15 cellular contexts compared by ENCODE assay signal in genomic region chr19:16877581-16877980, GRCh38. TPM values are rescaled to one million over a fixed set of nuclear protein-coding genes. Genes with fewer than 3 reads are reported as not detected.
DNase-seq lines count a peak whose midpoint lies in the region; ATAC-seq and TF ChIP-seq lines count a peak whose summit lies in the region.
"Had no signal": no experiment of that assay in that cellular context is flagged by ENCODE, and none has a peak within 500 bp of the region (broad histone marks: within the 10 kb centered on the region; RNA-seq: fewer than 3 reads in every experiment).

No MANE protein-coding gene starts in this region.

- peaks cover 36% of the 10 kb centered on the region for H3K36me3 Mint-ChIP-seq in stimulated activated effector memory CD8-positive, alpha-beta T cell treated with anti-CD3 and anti-CD28 coated beads, Interleukin-12 subunit alpha, Interleukin-12 subunit beta, amount 100 ng/mL, for 72 hours
- H3K36me3 Mint-ChIP-seq in CD4-positive, alpha-beta memory T cell = peaks cover 61 to 64% of the 10 kb centered on the region in 2 donors

- H3K27ac ChIP-seq in BLaER1 treated with 17β-estradiol and CSF1 and Interleukin-3, amounts not matched to agents 10 nM and 100 nM = peak overlapping the region in 9 of 11 experiments; percentile 29 to 91 (median 78); a peak in 18 of 22 replicates
- H3K27ac ChIP-seq in hepatocyte = no peak overlapping the region
- no peak overlapping the region for H3K27ac ChIP-seq in CD4-positive, alpha-beta memory T cell (ENCODE audit: low read depth, low read length)
- H3K27ac ChIP-seq: SJCRH30 had no signal

- H3K9me3 Mint-ChIP-seq in stimulated activated effector memory CD8-positive, alpha-beta T cell treated with anti-CD3 and anti-CD28 coated beads, Interleukin-12 subunit alpha, Interleukin-12 subunit beta, amount 100 ng/mL, for 72 hours = peaks cover 13% of the 10 kb centered on the region
- peaks cover 0 to 26% (median 17%) of the 10 kb centered on the region in 8 donors for H3K9me3 Mint-ChIP-seq in CD4-positive, alpha-beta memory T cell

- no peak overlapping the region for H3K27ac Mint-ChIP-seq in stimulated activated effector memory CD8-positive, alpha-beta T cell treated with anti-CD3 and anti-CD28 coated beads, Interleukin-12 subunit alpha, Interleukin-12 subunit beta, amount 100 ng/mL, for 72 hours
- H3K27ac Mint-ChIP-seq in CD4-positive, alpha-beta memory T cell = no peak overlapping the region
- H3K27ac Mint-ChIP-seq: HFFc6 had no signal

- H3K36me3 ChIP-seq in BLaER1 treated with 17β-estradiol and CSF1 and Interleukin-3, amounts not matched to agents 10 nM and 100 nM = peaks cover 70 to 87% (median 78%) of the 10 kb centered on the region in 11 experiments
- H3K36me3 ChIP-seq in hepatocyte (replicated peaks; ENCODE audit: insufficient read depth, low read depth) = no peaks in the 10 kb centered on the region
- H3K36me3 ChIP-seq in CD4-positive, alpha-beta memory T cell (ENCODE audit: insufficient read depth, low read length) = peaks cover 22% of the 10 kb centered on the region

- no peak overlapping the region for H2AFZ ChIP-seq in hepatocyte

- peak overlapping the region in 6 of 10 experiments; percentile 3 to 31 (median 24); a peak in 4 of 20 replicates for H3K4me3 ChIP-seq in BLaER1 treated with 17β-estradiol and CSF1 and Interleukin-3, amounts not matched to agents 10 nM and 100 nM
- no peak overlapping the region for H3K4me3 ChIP-seq in hepatocyte
- no peak overlapping the region for H3K4me3 ChIP-seq in CD4-positive, alpha-beta memory T cell (ENCODE audit: low read length in 2 of 2)
- H3K4me3 ChIP-seq: MG63, SJCRH30 had no signal

- POLR2A ChIA-PET in CD4-positive, alpha-beta memory T cell (lab: Charles Lee; ENCODE audit: partially characterized antibody) = no interaction called here

- no peaks in the 10 kb centered on the region for H3K27me3 Mint-ChIP-seq in CD4-positive, alpha-beta memory T cell

- peaks cover 23 to 63% (median 58%) of the 10 kb centered on the region in 10 experiments for H3K4me1 ChIP-seq in BLaER1 treated with 17β-estradiol and CSF1 and Interleukin-3, amounts not matched to agents 10 nM and 100 nM
- no peaks in the 10 kb centered on the region for H3K4me1 ChIP-seq in hepatocyte (ENCODE audit: insufficient read depth)
- no peaks in the 10 kb centered on the region for H3K4me1 ChIP-seq in CD4-positive, alpha-beta memory T cell (ENCODE audit: insufficient read depth, low read length)
- H3K4me1 ChIP-seq: SJCRH30 had no signal

- CTCF ChIA-PET in CD4-positive, alpha-beta memory T cell (lab: Charles Lee; ENCODE audit: partially characterized antibody) = no interaction called here

- intact Hi-C loops in CD4-positive, alpha-beta memory T cell (cut with micrococcal nuclease) = no loop called here

- peak; percentile 46 for ATAC-seq in stimulated activated effector memory CD8-positive, alpha-beta T cell treated with anti-CD3 and anti-CD28 coated beads, Interleukin-12 subunit alpha, Interleukin-12 subunit beta, amount 100 ng/mL, for 72 hours

- peak; percentile 77 for DNase-seq in MV-4-11 (lab: John Stamatoyannopoulos, UW)
- peak; percentile 18 for DNase-seq in glomerular visceral epithelial cell (ENCODE audit: extremely low spot score)
- DNase-seq in stimulated activated effector memory CD8-positive, alpha-beta T cell treated with anti-CD3 and anti-CD28 coated beads, Interleukin-12 subunit alpha, Interleukin-12 subunit beta, amount 100 ng/mL, for 72 hours (ENCODE audit: low spot score in 2 of 2) = no peak
- DNase-seq in hepatocyte (ENCODE audit: low spot score) = no peak
- no peak for DNase-seq in EL
- no peak for DNase-seq in CD4-positive, alpha-beta memory T cell
- DNase-seq: HFFc6, KG1, MG63, NCI-H1105, NCI-H1694 treated with DMSO at 0.1 percent for 48 hours, NCI-H748 treated with DMSO at 0.1 percent for 48 hours, SJCRH30 had no signal

- H3K4me1 Mint-ChIP-seq in stimulated activated effector memory CD8-positive, alpha-beta T cell treated with anti-CD3 and anti-CD28 coated beads, Interleukin-12 subunit alpha, Interleukin-12 subunit beta, amount 100 ng/mL, for 72 hours = peaks cover 35% of the 10 kb centered on the region
- H3K4me1 Mint-ChIP-seq in CD4-positive, alpha-beta memory T cell = peaks cover 9 to 15% (median 12%) of the 10 kb centered on the region in 4 donors

- peaks cover 28 to 37% (median 31%) of the 10 kb centered on the region in 11 experiments for H3K9me3 ChIP-seq in BLaER1 treated with 17β-estradiol and CSF1 and Interleukin-3, amounts not matched to agents 10 nM and 100 nM (replicated peaks in 1 of 11)
- no peaks in the 10 kb centered on the region for H3K9me3 ChIP-seq in hepatocyte (ENCODE audit: low read depth)
- H3K9me3 ChIP-seq in CD4-positive, alpha-beta memory T cell (ENCODE audit: control insufficient read depth in 1 of 2, low read length in 2 of 2) = peaks cover 0 to 15% of the 10 kb centered on the region in 2 donors

- peak overlapping the region; percentile 73 to 95 (median 89) for H3K4me2 ChIP-seq in BLaER1 treated with 17β-estradiol and CSF1 and Interleukin-3, amounts not matched to agents 10 nM and 100 nM
- no peak overlapping the region for H3K4me2 ChIP-seq in hepatocyte

- peaks cover 0 to 4% (median 0%) of the 10 kb centered on the region in 11 experiments; a peak in 1 of 22 replicates for H3K27me3 ChIP-seq in BLaER1 treated with 17β-estradiol and CSF1 and Interleukin-3, amounts not matched to agents 10 nM and 100 nM
- H3K27me3 ChIP-seq in hepatocyte = no peaks in the 10 kb centered on the region
- no peaks in the 10 kb centered on the region for H3K27me3 ChIP-seq in CD4-positive, alpha-beta memory T cell (ENCODE audit: insufficient read depth, low read length)
- H3K27me3 ChIP-seq: MG63, SJCRH30 had no signal

- H3K79me2 ChIP-seq in hepatocyte = peaks cover 15% of the 10 kb centered on the region

- peak overlapping the region in 8 of 11 experiments; percentile 18 to 78 (median 64); a peak in 14 of 22 replicates for H3K9ac ChIP-seq in BLaER1 treated with 17β-estradiol and CSF1 and Interleukin-3, amounts not matched to agents 10 nM and 100 nM

- WGBS in hepatocyte (ENCODE audit: low lambda C conversion rate, missing lambda C conversion rate) = 98% methylated on average over 11 of the region's 11 CpGs

- no peaks in the 10 kb centered on the region for H3K9me2 ChIP-seq in hepatocyte (replicated peaks; ENCODE audit: insufficient read depth)

- peaks cover 5 to 64% (median 49%) of the 10 kb centered on the region in 11 experiments; a peak in 20 of 22 replicates for H4K20me1 ChIP-seq in BLaER1 treated with 17β-estradiol and CSF1 and Interleukin-3, amounts not matched to agents 10 nM and 100 nM
- H4K20me1 ChIP-seq in hepatocyte (ENCODE audit: insufficient read depth, poor library complexity, severe bottlenecking) = no peaks in the 10 kb centered on the region

- no peak for TF ChIP-seq CTCF in hepatocyte (IDR thresholded peaks at IDR 0.05; ENCODE audit: poor library complexity)

- H3K4me3 Mint-ChIP-seq in stimulated activated effector memory CD8-positive, alpha-beta T cell treated with anti-CD3 and anti-CD28 coated beads, Interleukin-12 subunit alpha, Interleukin-12 subunit beta, amount 100 ng/mL, for 72 hours = no peak overlapping the region
- no peak overlapping the region for H3K4me3 Mint-ChIP-seq in CD4-positive, alpha-beta memory T cell
- H3K4me3 Mint-ChIP-seq: HFFc6 had no signal

RNA-seq across cellular contexts. Expression of gene F2RL3, which starts 11.2 kb away (rescaled TPM):
- 0.12 and 0.13 TPM in 2 replicates for total RNA-seq in hepatocyte
- polyA plus RNA-seq in hepatocyte = 0.08 and 0.57 TPM in 2 replicates
- not detected for total RNA-seq in CD4-positive, alpha-beta memory T cell
- polyA plus RNA-seq in CD4-positive, alpha-beta memory T cell = not detected
- total RNA-seq: HFFc6 had no signal
- polyA plus RNA-seq: BJ had no signal

RNA-seq across cellular contexts. Expression of gene SIN3B, which starts 48.4 kb away (rescaled TPM):
- total RNA-seq in hepatocyte = 17.9 and 21.9 TPM in 2 replicates
- 17.0 and 30.1 TPM in 2 replicates for polyA plus RNA-seq in hepatocyte
- total RNA-seq in CD4-positive, alpha-beta memory T cell = 10 to 100 TPM; 86.4 to 88.4 TPM
- polyA plus RNA-seq in CD4-positive, alpha-beta memory T cell = 1 to 10 TPM; 1.4 to 5.5 TPM

Comparison
In these comparisons a context has a peak if more than half of its experiments do, and no peak if none do; other contexts are left out.
1. H3K27ac ChIP-seq: peak in BLaER1 treated with 17β-estradiol and CSF1 and Interleukin-3, amounts not matched to agents 10 nM and 100 nM (9 of 11); none in hepatocyte (single experiment) and CD4-positive, alpha-beta memory T cell (single experiment).
2. H3K4me3 ChIP-seq: peak in BLaER1 treated with 17β-estradiol and CSF1 and Interleukin-3, amounts not matched to agents 10 nM and 100 nM (6 of 10); none in hepatocyte (single experiment) and CD4-positive, alpha-beta memory T cell (0 of 2).
3. DNase-seq: peak in MV-4-11 (single experiment) and glomerular visceral epithelial cell (single experiment); none in stimulated activated effector memory CD8-positive, alpha-beta T cell treated with anti-CD3 and anti-CD28 coated beads, Interleukin-12 subunit alpha, Interleukin-12 subunit beta, amount 100 ng/mL, for 72 hours (0 of 2), hepatocyte (single experiment), EL (single experiment) and CD4-positive, alpha-beta memory T cell (0 of 5).